Comparison of ENCODE assay signal across 16 cellular contexts in genomic region chr1:75964110-75964759, GRCh38. TPM values are rescaled to one million over a fixed set of nuclear protein-coding genes. Genes with fewer than 3 reads are reported as not detected.
DNase-seq lines count a peak whose midpoint lies in the region; ATAC-seq, FAIRE-seq and TF ChIP-seq lines count a peak whose summit lies in the region.
"Not testable (repeated sequence)": the region's sequence is repeated elsewhere in the genome, so short reads cannot be mapped to it uniquely, and the experiment has no call there.
"Had no signal": no experiment of that assay in that cellular context is flagged by ENCODE, and none has a peak within 500 bp of the region (broad histone marks: within the 10 kb centered on the region; RNA-seq: fewer than 3 reads in every experiment).

No MANE protein-coding gene starts in this region.

- H3K4ac ChIP-seq in IMR-90 (ENCODE audit: low read depth, low read length), result not testable (repeated sequence)

- peak overlapping the region in 1 of 2 experiments; percentile 55; a peak in 1 of 4 replicates for H4K8ac ChIP-seq in IMR-90 (ENCODE audit: low read depth in 2 of 2, low read length in 2 of 2)

- H3K18ac ChIP-seq in IMR-90 (ENCODE audit: low read depth, low read length), result not testable (repeated sequence)

- not testable (repeated sequence) for H3K79me1 ChIP-seq in IMR-90 (ENCODE audit: low read depth in 1 of 2, low read length in 2 of 2)

- ATAC-seq in IMR-90 (ENCODE audit: low read depth), result peak; percentile 77

- H3K4me3 Mint-ChIP-seq in Caco-2 (ENCODE audit: unreplicated experiment), result not testable (repeated sequence)

- TF ChIP-seq RAD21 in IMR-90 (IDR thresholded peaks at IDR 0.05; ENCODE audit: low read length), result not testable (repeated sequence)

- 0 out of 2 replicates have a peak overlapping the region, but pooled peaks have one; percentile 59 for H2BK20ac ChIP-seq in IMR-90 (ENCODE audit: low read depth, low read length)

- not testable (repeated sequence) for H3K36me3 ChIP-seq in Caco-2 (ENCODE audit: control insufficient read depth, insufficient read depth, low read length); IMR-90 (ENCODE audit: control insufficient read depth, insufficient read depth, low read length); SJCRH30; fibroblast of lung (ENCODE audit: control insufficient read depth, insufficient read depth, low read length); smooth muscle cell (ENCODE audit: low read depth)

- not testable (repeated sequence) for H2BK5ac ChIP-seq in IMR-90 (ENCODE audit: low read depth, low read length, poor library complexity, severe bottlenecking)

- not testable (repeated sequence) for H3K9me3 Mint-ChIP-seq in Caco-2 (ENCODE audit: unreplicated experiment)

- CTCF ChIA-PET in Caco-2 (lab: Charles Lee); IMR-90 (lab: Yijun Ruan, JAX): not testable (repeated sequence)

- intact Hi-C loops in Caco-2 (cut with micrococcal nuclease; ENCODE audit: unreplicated experiment), result loop anchor here (1.0 kb wide), 1 partner anchor 11 kb away; no protein-coding TSS in a partner anchor
- intact Hi-C loops in IMR-90 (cut with micrococcal nuclease), result not testable (repeated sequence)

- POLR2A ChIA-PET in Caco-2 (lab: Charles Lee); IMR-90 (lab: Charles Lee; ENCODE audit: unreplicated experiment): not testable (repeated sequence)

- H3K4me1 Mint-ChIP-seq in Caco-2 (ENCODE audit: low read depth, unreplicated experiment), result not testable (repeated sequence)

- H3K36me3 Mint-ChIP-seq in Caco-2 (ENCODE audit: insufficient read depth, unreplicated experiment), result not testable (repeated sequence)

- TF ChIP-seq POLR2A in H54 (IDR thresholded peaks at IDR 0.05; ENCODE audit: low read depth, low read length); IMR-90 (IDR thresholded peaks at IDR 0.05; ENCODE audit: low read depth, low read length): not testable (repeated sequence)

- not testable (repeated sequence) for H3K14ac ChIP-seq in IMR-90 (replicated peaks; ENCODE audit: low read depth, low read length)

- not testable (repeated sequence) for H3K4me2 ChIP-seq in IMR-90 (ENCODE audit: low read depth, low read length); fibroblast of lung (ENCODE audit: extremely low read depth, insufficient read depth, low read length)
- peak overlapping the region; percentile 48 for H3K4me2 ChIP-seq in smooth muscle cell

- not testable (repeated sequence) for H3K79me2 ChIP-seq in fibroblast of lung (ENCODE audit: control insufficient read depth, insufficient read depth, low read length); smooth muscle cell (ENCODE audit: low read depth)

- not testable (repeated sequence) for H2AK9ac ChIP-seq in IMR-90 (replicated peaks; ENCODE audit: low read depth, low read length, poor library complexity)

- H3K27me3 ChIP-seq in Caco-2 (replicated peaks; ENCODE audit: control insufficient read depth, insufficient read depth, low read length); IMR-90 (ENCODE audit: control insufficient read depth, insufficient read depth, low read length); SJCRH30; fibroblast of lung (ENCODE audit: control insufficient read depth, insufficient read depth, low read length); smooth muscle cell (ENCODE audit: low read depth): not testable (repeated sequence)

- not testable (repeated sequence) for H4K5ac ChIP-seq in IMR-90 (ENCODE audit: low read depth, low read length)

- H3K27me3 Mint-ChIP-seq in Caco-2 (ENCODE audit: insufficient read depth, unreplicated experiment), result not testable (repeated sequence)

- H4K20me1 ChIP-seq in IMR-90 (ENCODE audit: insufficient read depth, low read length); fibroblast of lung (ENCODE audit: control insufficient read depth, extremely low read depth, insufficient read depth, low read length); smooth muscle cell (ENCODE audit: low read depth): not testable (repeated sequence)

- H3K9me3 ChIP-seq in Caco-2; IMR-90 (ENCODE audit: control insufficient read depth, insufficient read depth, low read length); SJCRH30 (replicated peaks); fibroblast of lung (ENCODE audit: control insufficient read depth, insufficient read depth, low read depth, low read length); smooth muscle cell (replicated peaks; ENCODE audit: low read depth): not testable (repeated sequence)

- not testable (repeated sequence) for H3K9me1 ChIP-seq in IMR-90 (ENCODE audit: insufficient read depth, low read length)

- no CpG with 5 or more reads among the region's 10 CpGs for WGBS in IMR-90 (ENCODE audit: extremely low coverage in 2 of 2, insufficient read length in 1 of 2), 2 experiments
- 15% methylated on average over 10 of the region's 10 CpGs for WGBS in smooth muscle cell (ENCODE audit: low lambda C conversion rate)

- H3K4me3 ChIP-seq in Caco-2 (ENCODE audit: low read depth, low read length); IMR-90 (ENCODE audit: insufficient read depth, low read depth, low read length); astrocyte of the spinal cord (ENCODE audit: low read depth, low read length); fibroblast of lung (replicated peaks in 1 of 4; ENCODE audit: control extremely low read depth in 1 of 4, insufficient read depth in 1 of 4, low read depth in 3 of 4, low read length in 4 of 4); smooth muscle cell: not testable (repeated sequence)
- H3K4me3 ChIP-seq in SJCRH30, result 0 out of 2 replicates have a peak overlapping the region, but pooled peaks have one; percentile 11

- H2AFZ ChIP-seq in IMR-90 (replicated peaks; ENCODE audit: low read length, poor library complexity); fibroblast of lung (ENCODE audit: low read length); smooth muscle cell (ENCODE audit: low read depth): not testable (repeated sequence)

- H2BK120ac ChIP-seq in IMR-90 (ENCODE audit: low read depth, low read length), result peak overlapping the region; percentile 79; the same call in 1 of the 2 replicates

- H3K23ac ChIP-seq in IMR-90 (ENCODE audit: low read depth, low read length), result peak overlapping the region; percentile 71; the same call in 1 of the 2 replicates

- not testable (repeated sequence) for H3K27ac Mint-ChIP-seq in Caco-2 (ENCODE audit: unreplicated experiment)

- not testable (repeated sequence) for H3K4me1 ChIP-seq in Caco-2; IMR-90 (ENCODE audit: control insufficient read depth, insufficient read depth, low read length); fibroblast of lung (ENCODE audit: control insufficient read depth, extremely low read depth, insufficient read depth, low read length); smooth muscle cell (ENCODE audit: low read depth)
- peaks cover 29% of the 10 kb centered on the region for H3K4me1 ChIP-seq in SJCRH30

- H3K27ac ChIP-seq in IMR-90 (ENCODE audit: insufficient read depth, low read length); fibroblast of lung (ENCODE audit: insufficient read depth, low read length): not testable (repeated sequence)
- H3K27ac ChIP-seq in SJCRH30 (peak overlapping the region; percentile 72), smooth muscle cell (ENCODE audit: low read depth) (peak overlapping the region; percentile 67)

- FAIRE-seq in H54 (lab: Jason Lieb, UNC), result peak; percentile 75

- TF ChIP-seq CTCF in Caco-2 (IDR thresholded peaks at IDR 0.05; ENCODE audit: insufficient read depth in 1 of 2, low read depth in 1 of 2, low read length in 1 of 2, severe bottlenecking in 1 of 2, unreplicated experiment in 1 of 2); IMR-90 (conservative IDR thresholded peaks at IDR 0.05; ENCODE audit: low read depth, low read length); astrocyte of the spinal cord (IDR thresholded peaks at IDR 0.05; ENCODE audit: low read depth, low read length); fibroblast of lung (conservative IDR thresholded peaks at IDR 0.05 in 1 of 2, IDR thresholded peaks at IDR 0.05 in 1 of 2; ENCODE audit: low read depth in 1 of 2, low read length in 2 of 2); smooth muscle cell (IDR thresholded peaks at IDR 0.05; ENCODE audit: borderline replicate concordance, insufficient read depth, poor library complexity, severe bottlenecking): not testable (repeated sequence)

- dilution Hi-C loops in IMR-90 (cut with HindIII; ENCODE audit: low sequenced_read_pairs, unreplicated experiment), result not testable (repeated sequence)

- H3K56ac ChIP-seq in IMR-90 (ENCODE audit: extremely low read depth, insufficient read depth, low read length), result not testable (repeated sequence)

- DNase-seq in Caco-2 (peak; percentile 11 to 39), IMR-90 (peak; percentile 64), SJCRH30 (peak; percentile 72 to 73), astrocyte of the spinal cord (ENCODE audit: low read depth, low spot score) (peak; percentile 5), fibroblast of lung (ENCODE audit: low read depth in 2 of 2) (peak; percentile 25 to 59), kidney glomerular epithelial cell (lab: John Stamatoyannopoulos, UW) (peak; percentile 13)
- not testable (repeated sequence) for DNase-seq in H54 (ENCODE audit: insufficient read length, low spot score); smooth muscle cell (lab: John Stamatoyannopoulos, UW; ENCODE audit: unreplicated experiment)

- not testable (repeated sequence) for H3K9ac ChIP-seq in IMR-90 (ENCODE audit: low read depth, low read length); fibroblast of lung (ENCODE audit: insufficient read depth, low read length); smooth muscle cell (ENCODE audit: low read depth)

- not testable (repeated sequence) for H2BK15ac ChIP-seq in IMR-90 (ENCODE audit: low read depth, low read length)

- H3F3A ChIP-seq in smooth muscle cell (ENCODE audit: low read depth), result peaks cover 13% of the 10 kb centered on the region

- BruUV-seq in Caco-2 (replicated peaks; lab: Mats Ljungman, UMichigan); IMR-90 (replicated peaks; lab: Mats Ljungman, UMichigan): not testable (repeated sequence)

- in situ Hi-C loops in IMR-90 (cut with MboI; ENCODE audit: low sequenced_read_pairs); astrocyte of the spinal cord (cut with HindIII; ENCODE audit: low sequenced_read_pairs): not testable (repeated sequence)

- H2AK5ac ChIP-seq in IMR-90 (ENCODE audit: low read depth, low read length), result not testable (repeated sequence)

- H4K91ac ChIP-seq in IMR-90 (ENCODE audit: insufficient read depth, low read depth, low read length), result not testable (repeated sequence)

RNA-seq across cellular contexts. Expression of gene ASB17, which starts 32.0 kb away (rescaled TPM):
- total RNA-seq in Caco-2 (2022), result not detected in 2 replicates
- total RNA-seq in IMR-90 (2012; rRNA removed), result not detected in 2 replicates
- not detected in 2 replicates for polyA plus RNA-seq in IMR-90 (2012; rRNA removed)
- polyA plus RNA-seq in IMR-90 (2012; cell fraction: cytosol; rRNA removed), result not detected in 2 replicates
- polyA plus RNA-seq in IMR-90 (2012; cell fraction: nucleus; rRNA removed; ENCODE audit: low replicate concordance), result not detected in 2 replicates
- total RNA-seq in SJCRH30 (2014; rRNA removed; shearing (Covaris generic)), result not detected in 2 replicates
- total RNA-seq in fibroblast of lung, result not detected in 2 replicates
- polyA plus RNA-seq in fibroblast of lung, result not detected in 2 replicates
- polyA plus RNA-seq in fibroblast of lung (2012), result not detected in 2 replicates
- not detected in 2 replicates for polyA minus RNA-seq in fibroblast of lung (ENCODE audit: low replicate concordance)
- total RNA-seq in smooth muscle cell, result not detected in 2 replicates
- not detected in 2 replicates for polyA plus RNA-seq in smooth muscle cell
- total RNA-seq: adrenal gland, cardiac muscle cell, esophagus mucosa, kidney epithelial cell, lower lobe of right lung, right cardiac atrium, subcutaneous adipose tissue had no signal
- polyA plus RNA-seq: adrenal gland, AG04450, cardiac muscle cell, right cardiac atrium had no signal
